9 cellular contexts compared by ENCODE assay signal in genomic region chr15:68795298-68795848, GRCh38. TPM values are rescaled to one million over a fixed set of nuclear protein-coding genes. Genes with fewer than 3 reads are reported as not detected.
A peak's percentile ranks its signal among the peaks of the same experiment; 100 is the strongest.
DNase-seq lines count a peak whose midpoint lies in the region; ATAC-seq, FAIRE-seq and TF ChIP-seq lines count a peak whose summit lies in the region.
"Had no signal": no experiment of that assay in that cellular context is flagged by ENCODE, and none has a peak within 500 bp of the region (broad histone marks: within the 10 kb centered on the region; RNA-seq: fewer than 3 reads in every experiment).

No MANE protein-coding gene starts in this region.

- peak; percentile 47 for ATAC-seq in GM19452 (IDR thresholded peaks at IDR 0.05; ENCODE audit: unreplicated experiment)

- dilution Hi-C loops in endothelial cell of umbilical vein (cut with MboI; ENCODE audit: extremely low pct_ligation_motif_present, low sequenced_read_pairs) = no loop called here

- no peak for TF ChIP-seq POLR2A in endothelial cell of umbilical vein (IDR thresholded peaks at IDR 0.05; ENCODE audit: low read depth, low read length)

- H3K27me3 ChIP-seq in endothelial cell of umbilical vein (ENCODE audit: control insufficient read depth in 2 of 2, insufficient read depth in 2 of 2, low read length in 2 of 2) (no peaks in the 10 kb centered on the region), PC-9 (ENCODE audit: insufficient read depth, low read depth) (no peaks in the 10 kb centered on the region)

- no peaks in the 10 kb centered on the region for H3K9me2 ChIP-seq in PC-9 (ENCODE audit: insufficient read depth)

- CTCF ChIA-PET in endothelial cell of umbilical vein (lab: Charles Lee) (interaction anchor here (0.5 to 3.2 kb wide), 20 partner anchors 9 to 542 kb away, joined by 3 to 24 read pairs (median 4); no protein-coding TSS in a partner anchor), PC-9 (lab: Charles Lee) (no interaction called here)

- H3K4me3 ChIP-seq in endothelial cell of umbilical vein (replicated peaks in 1 of 3; ENCODE audit: insufficient read depth in 1 of 3, low read depth in 1 of 3, low read length in 3 of 3) (no peak overlapping the region), PC-9 (no peak overlapping the region)

- H3K4me1 ChIP-seq in endothelial cell of umbilical vein (ENCODE audit: control insufficient read depth, extremely low read depth, insufficient read depth, low read length) (peaks cover 27% of the 10 kb centered on the region), PC-9 (replicated peaks; ENCODE audit: insufficient read depth) (no peaks in the 10 kb centered on the region)

- H3K9me1 ChIP-seq in endothelial cell of umbilical vein (replicated peaks; ENCODE audit: control insufficient read depth, extremely low read depth, insufficient read depth, low read length) = no peaks in the 10 kb centered on the region

- H3K79me2 ChIP-seq in endothelial cell of umbilical vein (ENCODE audit: control insufficient read depth, insufficient read depth, low read length) (peaks cover 67% of the 10 kb centered on the region), PC-9 (ENCODE audit: low read depth) (peaks cover 87% of the 10 kb centered on the region)

- peak overlapping the region; percentile 49 for H3K9ac ChIP-seq in endothelial cell of umbilical vein (replicated peaks; ENCODE audit: extremely low read depth, insufficient read depth, low read length)

- BruUV-seq in endothelial cell of umbilical vein (replicated peaks; lab: Mats Ljungman, UMichigan) (no TSS peak), PC-9 (replicated peaks; lab: Mats Ljungman, UMichigan) (no TSS peak)

- no peaks in the 10 kb centered on the region for H3F3A ChIP-seq in PC-9 (ENCODE audit: insufficient read depth, low read depth)

- H3K4me2 ChIP-seq in endothelial cell of umbilical vein (ENCODE audit: insufficient read depth, low read length) (peak overlapping the region; percentile 34), PC-9 (no peak overlapping the region)

- TF ChIP-seq CTCF in endothelial cell of umbilical vein (IDR thresholded peaks at IDR 0.05; ENCODE audit: extremely low read depth in 1 of 2, insufficient read depth in 1 of 2, low read depth in 1 of 2, low read length in 2 of 2) (no peak), PC-9 (conservative IDR thresholded peaks at IDR 0.05) (no peak)

- H3K9me3 ChIP-seq in endothelial cell of umbilical vein (replicated peaks; ENCODE audit: control insufficient read depth, insufficient read depth, low read length) (no peaks in the 10 kb centered on the region), PC-9 (ENCODE audit: insufficient read depth, low read depth) (no peaks in the 10 kb centered on the region)

- H3K27ac ChIP-seq in endothelial cell of umbilical vein (ENCODE audit: insufficient read depth, low read depth, low read length) = peak overlapping the region; percentile 58
- no peak overlapping the region for H3K27ac ChIP-seq in PC-9

- peak overlapping the region; percentile 64 for H2AFZ ChIP-seq in endothelial cell of umbilical vein (ENCODE audit: low read depth, low read length)
- no peak overlapping the region for H2AFZ ChIP-seq in PC-9

- H4K20me1 ChIP-seq in endothelial cell of umbilical vein (replicated peaks; ENCODE audit: control insufficient read depth, extremely low read depth, insufficient read depth, low read length) (no peaks in the 10 kb centered on the region), PC-9 (ENCODE audit: insufficient read depth) (peaks cover 58% of the 10 kb centered on the region)

- intact Hi-C loops in endothelial cell of umbilical vein (cut with micrococcal nuclease) = loop anchor here (1.0 kb wide), 2 partner anchors 13 to 22 kb away; no protein-coding TSS in a partner anchor
- intact Hi-C loops in PC-9 (cut with micrococcal nuclease; ENCODE audit: unreplicated experiment) = no loop called here

- POLR2A ChIA-PET in endothelial cell of umbilical vein (lab: Charles Lee) (interaction anchor here (0.8 kb wide), 2 partner anchors 23 to 33 kb away, joined by 3 read pairs; no protein-coding TSS in a partner anchor), PC-9 (lab: Charles Lee; ENCODE audit: unreplicated experiment) (no interaction called here)

- peak; percentile 98 for FAIRE-seq in endothelial cell of umbilical vein (lab: Jason Lieb, UNC)
- FAIRE-seq: islet of Langerhans had no signal

- peak; percentile 26 for DNase-seq in A172 (ENCODE audit: low spot score)
- DNase-seq in LHCN-M2 (ENCODE audit: low read depth) = peak; percentile 51
- DNase-seq in activated T-cell treated with anti-CD3 and anti-CD28 coated beads for 24 hours (ENCODE audit: low read depth) = peak; percentile 52
- DNase-seq in endothelial cell of umbilical vein (ENCODE audit: low read depth, low spot score) = peak; percentile 93
- peak; percentile 94 for DNase-seq in mesenteric fat pad (ENCODE audit: low spot score)
- DNase-seq in stimulated activated CD4-positive, alpha-beta T cell treated with anti-CD3 and anti-CD28 coated beads, TNF-alpha, amount 100 ng/mL, for 4 hours (ENCODE audit: low read depth in 3 of 3) = peak; percentile 14 to 28 (median 21)
- no peak for DNase-seq in PC-9

- H3K36me3 ChIP-seq in endothelial cell of umbilical vein (ENCODE audit: control insufficient read depth in 2 of 2, extremely low read depth in 1 of 2, insufficient read depth in 2 of 2, low read length in 2 of 2) (no peaks in the 10 kb centered on the region), PC-9 (ENCODE audit: low read depth) (no peaks in the 10 kb centered on the region)

TF ChIP-seq in endothelial cell of umbilical vein, 7 proteins besides CTCF, POLR2A, EP300 and RAD21:
- TF ChIP-seq FOS (IDR thresholded peaks at IDR 0.05; ENCODE audit: borderline replicate concordance, insufficient read depth, low read length) = no peak
- peak; percentile 78 for TF ChIP-seq MAX (IDR thresholded peaks at IDR 0.05; ENCODE audit: insufficient read depth, insufficient read length)
- TF ChIP-seq GATA2 (IDR thresholded peaks at IDR 0.05; ENCODE audit: insufficient read depth, insufficient read length, low read depth, low read length) = no peak
- no peak for TF ChIP-seq POLR2AphosphoS5 (IDR thresholded peaks at IDR 0.05; ENCODE audit: insufficient read depth, low read depth, low read length)
- no peak for TF ChIP-seq EZH2 (IDR thresholded peaks at IDR 0.05; ENCODE audit: borderline replicate concordance, low read depth, low read length, severe bottlenecking)
- TF ChIP-seq MYC (IDR thresholded peaks at IDR 0.05; ENCODE audit: low read depth, low read length) = peak; percentile 71
- TF ChIP-seq JUN (IDR thresholded peaks at IDR 0.05; ENCODE audit: borderline replicate concordance, insufficient read depth, insufficient read length, low read depth) = no peak

RNA-seq across cellular contexts. Expression of gene ANP32A, which starts 25.3 kb away (rescaled TPM):
- total RNA-seq in A172 (2014; rRNA removed; shearing (Covaris generic)) = 70.4 and 72.6 TPM in 2 replicates
- 70.7 and 86.2 TPM in 2 replicates for total RNA-seq in LHCN-M2 (2014; rRNA removed)
- polyA plus RNA-seq in LHCN-M2 (2012) = 132 TPM
- 169 and 179 TPM in 2 replicates for total RNA-seq in endothelial cell of umbilical vein
- 29.4 and 37.9 TPM in 2 replicates for polyA plus RNA-seq in endothelial cell of umbilical vein
- 87.1 and 87.3 TPM in 2 replicates for polyA plus RNA-seq in endothelial cell of umbilical vein (2011; cell fraction: cytosol; rRNA removed)
- polyA plus RNA-seq in endothelial cell of umbilical vein (2011; cell fraction: nucleus; rRNA removed) = 53.8 and 56.4 TPM in 2 replicates
- 136 and 198 TPM in 2 replicates for polyA plus RNA-seq in endothelial cell of umbilical vein (2012)
- polyA minus RNA-seq in endothelial cell of umbilical vein = 57.5 and 60.2 TPM in 2 replicates
- 58.3 TPM for polyA minus RNA-seq in endothelial cell of umbilical vein (2011; cell fraction: cytosol; rRNA and poly(A)+ RNA removed)
- polyA minus RNA-seq in endothelial cell of umbilical vein (2011; cell fraction: nucleus; rRNA and poly(A)+ RNA removed) = 33.2 and 34.9 TPM in 2 replicates
- 92.6 TPM for total RNA-seq in mesenteric fat pad
- total RNA-seq in PC-9 (2021) = 151 and 182 TPM in 2 replicates

Comparison
In these comparisons a context has a peak if more than half of its experiments do, and no peak if none do; other contexts are left out.
1. DNase-seq: peak in A172 (single experiment), LHCN-M2 (single experiment), activated T-cell treated with anti-CD3 and anti-CD28 coated beads for 24 hours (single experiment), endothelial cell of umbilical vein (single experiment), mesenteric fat pad (single experiment) and stimulated activated CD4-positive, alpha-beta T cell treated with anti-CD3 and anti-CD28 coated beads, TNF-alpha, amount 100 ng/mL, for 4 hours (3 of 3); none in PC-9 (0 of 2).